ENCODE assay signal across 8 cellular contexts in genomic region chr3:52238761-52239701, GRCh38. TPM values are rescaled to one million over a fixed set of nuclear protein-coding genes. Genes with fewer than 3 reads are reported as not detected.
DNase-seq lines count a peak whose midpoint lies in the region; ATAC-seq and TF ChIP-seq lines count a peak whose summit lies in the region.

TSS of gene TWF2 (minus strand) at chr3:52239158. CDS start at chr3:52239016, 142 bp downstream.

- peak; percentile 42 to 55 (median 43) for TF ChIP-seq CTCF in esophagus muscularis mucosa (IDR thresholded peaks at IDR 0.05)

- DNase-seq in CD1c-positive myeloid dendritic cell (ENCODE audit: extremely low spot score) (peak; percentile 93), OCI-M1 (lab: John Stamatoyannopoulos, UW) (peak; percentile 90), esophagus muscularis mucosa (ENCODE audit: extremely low spot score) (no peak), myocyte (ENCODE audit: low read depth) (peak; percentile 73)
- peak; percentile 90 for DNase-seq in activated T-cell treated with anti-CD3 and anti-CD28 coated beads, Interleukin-2, amount 50 U/mL, for 4 hours
- DNase-seq in stimulated activated CD8-positive, alpha-beta memory T cell treated with anti-CD3 and anti-CD28 coated beads, Interleukin-7, amount 100 ng/mL, for 48 hours (ENCODE audit: extremely low read depth in 1 of 2, low read depth in 1 of 2) = peak; percentile 83 to 84

- H3K36me3 ChIP-seq in esophagus muscularis mucosa = peaks cover 0 to 12% (median 6%) of the 10 kb centered on the region in 4 donors

- peak within 1 kb of the TSS; percentile 96 for H3K4me3 Mint-ChIP-seq in activated T-cell treated with anti-CD3 and anti-CD28 coated beads, Interleukin-2, amount 50 U/mL, for 4 hours

- peaks cover 37 to 66% (median 62%) of the 10 kb centered on the region in 4 donors for H3K4me1 ChIP-seq in esophagus muscularis mucosa

- peaks cover 82% of the 10 kb centered on the region for H3K4me1 Mint-ChIP-seq in activated T-cell treated with anti-CD3 and anti-CD28 coated beads, Interleukin-2, amount 50 U/mL, for 4 hours (ENCODE audit: low read depth)

- intact Hi-C loops in esophagus muscularis mucosa (cut with DNase I) = loop anchor here (2.0 kb wide), 1 partner anchor 40 kb away; the partner anchor contains the start of gene WDR82

- no peaks in the 10 kb centered on the region for H3K9me3 ChIP-seq in esophagus muscularis mucosa

- no peaks in the 10 kb centered on the region for H3K36me3 Mint-ChIP-seq in activated T-cell treated with anti-CD3 and anti-CD28 coated beads, Interleukin-2, amount 50 U/mL, for 4 hours (ENCODE audit: insufficient read depth)

- H3K9me3 Mint-ChIP-seq in activated T-cell treated with anti-CD3 and anti-CD28 coated beads, Interleukin-2, amount 50 U/mL, for 4 hours = no peaks in the 10 kb centered on the region

- peak; percentile 82 for ATAC-seq in GM19324 (IDR thresholded peaks at IDR 0.05; ENCODE audit: low FRiP score, unreplicated experiment)
- ATAC-seq in HG03460 (IDR thresholded peaks at IDR 0.05; ENCODE audit: unreplicated experiment) = peak; percentile 61
- ATAC-seq in activated T-cell treated with anti-CD3 and anti-CD28 coated beads, Interleukin-2, amount 50 U/mL, for 4 hours = peak; percentile 84 to 86

- 0% methylated on average over 12 of the region's 92 CpGs for WGBS in esophagus muscularis mucosa

- no peak for TF ChIP-seq EP300 in esophagus muscularis mucosa (IDR thresholded peaks at IDR 0.05)

- H3K27me3 Mint-ChIP-seq in activated T-cell treated with anti-CD3 and anti-CD28 coated beads, Interleukin-2, amount 50 U/mL, for 4 hours (ENCODE audit: low read depth) = no peaks in the 10 kb centered on the region

- H3K4me3 ChIP-seq in esophagus muscularis mucosa = peak within 1 kb of the TSS; percentile 75 to 96 (median 85)

- no peaks in the 10 kb centered on the region for H3K27me3 ChIP-seq in esophagus muscularis mucosa

- peak; percentile 36 for TF ChIP-seq POLR2A in esophagus muscularis mucosa (IDR thresholded peaks at IDR 0.05; ENCODE audit: low read depth)

- peak within 1 kb of the TSS; percentile 89 to 94 (median 91) for H3K27ac ChIP-seq in esophagus muscularis mucosa (replicated peaks in 1 of 4)

RNA-seq across cellular contexts. Expression of gene TWF2, which starts in this region (rescaled TPM):
- 10 to 100 TPM; 69.7 to 76.5 (median 72.8) TPM for total RNA-seq in activated T-cell treated with anti-CD3 and anti-CD28 coated beads, Interleukin-2, amount 50 U/mL, for 4 hours
- total RNA-seq in esophagus muscularis mucosa = 10 to 100 TPM; 66.4 to 89.5 (median 79.9) TPM
- 24.3 and 67.9 TPM in 2 replicates for total RNA-seq in myocyte
- polyA plus RNA-seq in myocyte (2012) = 66.1 TPM
